Comparison of ENCODE assay signal across 8 cellular contexts in genomic region chr19:44746946-44747738, GRCh38. TPM values are rescaled to one million over a fixed set of nuclear protein-coding genes. Genes with fewer than 3 reads are reported as not detected.
A peak's percentile ranks its signal among the peaks of the same experiment; 100 is the strongest.
DNase-seq lines count a peak whose midpoint lies in the region; ATAC-seq and TF ChIP-seq lines count a peak whose summit lies in the region.

No MANE protein-coding gene starts in this region.

- intact Hi-C loops in Panc1 (cut with micrococcal nuclease; ENCODE audit: unreplicated experiment), result no loop called here
- intact Hi-C loops in activated T-helper 2 cell treated with anti-CD3 and anti-CD28 coated beads, Interferon-gamma antibody, Interleukin-2, Interleukin-4, amounts not matched to agents 10 μg/mL and 5 μg/mL and 100 μg/mL, durations not matched to agents 14 hours and 24 hours and 36 hours (cut with micrococcal nuclease), result loop anchor here (1.0 to 2.0 kb wide), 3 partner anchors 23 to 432 kb away; partner anchors contain the start of genes BLOC1S3 and TRAPPC6A

- H3K27me3 Mint-ChIP-seq in activated T-helper 2 cell treated with anti-CD3 and anti-CD28 coated beads, Interferon-gamma antibody, Interleukin-2, Interleukin-4, amounts not matched to agents 10 μg/mL and 5 μg/mL and 100 μg/mL, durations not matched to agents 14 hours and 24 hours and 36 hours (ENCODE audit: low read depth), result peaks cover 3% of the 10 kb centered on the region
- H3K27me3 Mint-ChIP-seq in nephron (ENCODE audit: low read depth), result peaks cover 15% of the 10 kb centered on the region

- H3K27ac Mint-ChIP-seq in activated T-helper 2 cell treated with anti-CD3 and anti-CD28 coated beads, Interferon-gamma antibody, Interleukin-2, Interleukin-4, amounts not matched to agents 10 μg/mL and 5 μg/mL and 100 μg/mL, durations not matched to agents 14 hours and 24 hours and 36 hours, result peak overlapping the region; percentile 97
- peak overlapping the region; percentile 80 to 89 (median 87) for H3K27ac Mint-ChIP-seq in nephron

- POLR2A ChIA-PET in Panc1 (lab: Charles Lee), result no interaction called here

- TF ChIP-seq CTCF in Panc1 (IDR thresholded peaks at IDR 0.05) (no peak), fibroblast of mammary gland (conservative IDR thresholded peaks at IDR 0.05; ENCODE audit: control insufficient read depth, insufficient read depth, low read depth, low read length) (no peak), nephron (IDR thresholded peaks at IDR 0.05; ENCODE audit: unreplicated experiment in 3 of 3) (no peak)

- peaks cover 39% of the 10 kb centered on the region for H3K4me1 ChIP-seq in Panc1 (ENCODE audit: control insufficient read depth, insufficient read depth, low read length)

- no peaks in the 10 kb centered on the region for H3K9me3 Mint-ChIP-seq in activated T-helper 2 cell treated with anti-CD3 and anti-CD28 coated beads, Interferon-gamma antibody, Interleukin-2, Interleukin-4, amounts not matched to agents 10 μg/mL and 5 μg/mL and 100 μg/mL, durations not matched to agents 14 hours and 24 hours and 36 hours
- H3K9me3 Mint-ChIP-seq in nephron, result no peaks in the 10 kb centered on the region

- peaks cover 31% of the 10 kb centered on the region for H3K36me3 Mint-ChIP-seq in activated T-helper 2 cell treated with anti-CD3 and anti-CD28 coated beads, Interferon-gamma antibody, Interleukin-2, Interleukin-4, amounts not matched to agents 10 μg/mL and 5 μg/mL and 100 μg/mL, durations not matched to agents 14 hours and 24 hours and 36 hours (ENCODE audit: low read depth)
- H3K36me3 Mint-ChIP-seq in nephron (ENCODE audit: low read depth), result no peaks in the 10 kb centered on the region

- peaks cover 46% of the 10 kb centered on the region for H3K4me1 Mint-ChIP-seq in activated T-helper 2 cell treated with anti-CD3 and anti-CD28 coated beads, Interferon-gamma antibody, Interleukin-2, Interleukin-4, amounts not matched to agents 10 μg/mL and 5 μg/mL and 100 μg/mL, durations not matched to agents 14 hours and 24 hours and 36 hours (ENCODE audit: low read depth)
- peaks cover 31% of the 10 kb centered on the region for H3K4me1 Mint-ChIP-seq in nephron

- peak; percentile 42 for ATAC-seq in HG03103 (IDR thresholded peaks at IDR 0.05; ENCODE audit: low read depth, unreplicated experiment)
- ATAC-seq in Panc1, result peak; percentile 74
- peak; percentile 79 for ATAC-seq in stimulated activated naive CD8-positive, alpha-beta T cell treated with anti-CD3 and anti-CD28 coated beads, Interleukin-15, Interleukin-2, amounts not matched to agents 100 U/mL and 50 U/mL, for 24 hours

- CTCF ChIA-PET in Panc1 (lab: Charles Lee), result interaction anchor here (0.7 kb wide), 1 partner anchor 28 kb away, joined by 3 read pairs; no protein-coding TSS in a partner anchor

- peak overlapping the region; percentile 92 for H3K27ac ChIP-seq in Panc1 (ENCODE audit: low read length)

- no peaks in the 10 kb centered on the region; the same call in 1 of the 2 replicates for H3K36me3 ChIP-seq in Panc1 (ENCODE audit: control insufficient read depth, insufficient read depth, low read length)

- H3K4me3 Mint-ChIP-seq in activated T-helper 2 cell treated with anti-CD3 and anti-CD28 coated beads, Interferon-gamma antibody, Interleukin-2, Interleukin-4, amounts not matched to agents 10 μg/mL and 5 μg/mL and 100 μg/mL, durations not matched to agents 14 hours and 24 hours and 36 hours (ENCODE audit: low read depth), result peak overlapping the region; percentile 92
- H3K4me3 Mint-ChIP-seq in nephron, result peak overlapping the region; percentile 88 to 95 (median 91)

- peak in 2 of 3 experiments; percentile 36 to 46 for DNase-seq in NCI-H1417 (lab: John Stamatoyannopoulos, UW)
- no peak for DNase-seq in NCI-H1417 treated with DMSO at 0.1 percent for 48 hours (lab: John Stamatoyannopoulos, UW)
- peak; percentile 69 for DNase-seq in Panc1 (ENCODE audit: low read depth, low spot score)
- peak; percentile 83 for DNase-seq in activated T-helper 2 cell treated with anti-CD3 and anti-CD28 coated beads, Interferon-gamma antibody, Interleukin-2, Interleukin-4, amounts not matched to agents 10 μg/mL and 5 μg/mL and 100 μg/mL, durations not matched to agents 14 hours and 24 hours and 36 hours (ENCODE audit: low spot score)
- DNase-seq in fibroblast of mammary gland (ENCODE audit: low read depth), result peak; percentile 96
- DNase-seq in stimulated activated naive CD8-positive, alpha-beta T cell treated with anti-CD3 and anti-CD28 coated beads, Interleukin-15, Interleukin-2, amounts not matched to agents 100 U/mL and 50 U/mL, for 24 hours, result peak; percentile 96

- BruUV-seq in Panc1 (replicated peaks; lab: Mats Ljungman, UMichigan), result no TSS peak

- no peaks in the 10 kb centered on the region for H3K27me3 ChIP-seq in Panc1 (ENCODE audit: control insufficient read depth, insufficient read depth, low read length)

- peak overlapping the region; percentile 61 to 68 for H3K4me3 ChIP-seq in Panc1 (ENCODE audit: low read depth in 2 of 2, low read length in 2 of 2)
- H3K4me3 ChIP-seq in fibroblast of mammary gland (ENCODE audit: control insufficient read depth, low read depth, low read length), result peak overlapping the region; percentile 47

- H3K9me3 ChIP-seq in Panc1 (ENCODE audit: control insufficient read depth, insufficient read depth, low read depth, low read length), result no peaks in the 10 kb centered on the region

- in situ Hi-C loops in Panc1 (cut with HindIII; ENCODE audit: low pct_unique_long_range_greater_than_20kb, low sequenced_read_pairs), result no loop called here

RNA-seq across cellular contexts. Expression of gene BCL3, which starts 1.4 kb away (rescaled TPM):
- total RNA-seq in Panc1 (2021; ENCODE audit: unreplicated experiment), result 48.5 TPM
- 80.9 TPM for polyA plus RNA-seq in Panc1 (2012; ENCODE audit: insufficient read length)
- 83.5 and 85.2 TPM in 2 replicates for total RNA-seq in activated T-helper 2 cell treated with anti-CD3 and anti-CD28 coated beads, Interferon-gamma antibody, Interleukin-2, Interleukin-4, amounts not matched to agents 10 μg/mL and 5 μg/mL and 100 μg/mL, durations not matched to agents 14 hours and 24 hours and 36 hours

RNA-seq across cellular contexts. Expression of gene CBLC, which starts 30.5 kb away (rescaled TPM):
- total RNA-seq in Panc1 (2021; ENCODE audit: unreplicated experiment), result 0.80 TPM
- polyA plus RNA-seq in Panc1 (2012; ENCODE audit: insufficient read length), result 2.3 TPM
- not detected in 2 replicates for total RNA-seq in activated T-helper 2 cell treated with anti-CD3 and anti-CD28 coated beads, Interferon-gamma antibody, Interleukin-2, Interleukin-4, amounts not matched to agents 10 μg/mL and 5 μg/mL and 100 μg/mL, durations not matched to agents 14 hours and 24 hours and 36 hours

RNA-seq across cellular contexts. Expression of gene CEACAM16, which starts 48.2 kb away (rescaled TPM):
- total RNA-seq in Panc1 (2021; ENCODE audit: unreplicated experiment), result not detected
- polyA plus RNA-seq in Panc1 (2012; ENCODE audit: insufficient read length), result not detected
- not detected in 2 replicates for total RNA-seq in activated T-helper 2 cell treated with anti-CD3 and anti-CD28 coated beads, Interferon-gamma antibody, Interleukin-2, Interleukin-4, amounts not matched to agents 10 μg/mL and 5 μg/mL and 100 μg/mL, durations not matched to agents 14 hours and 24 hours and 36 hours
